Comparison of ENCODE assay signal across 28 cellular contexts in genomic region chr4:6647169-6647568, GRCh38. TPM values are rescaled to one million over a fixed set of nuclear protein-coding genes. Genes with fewer than 3 reads are reported as not detected.
"Had no signal": no experiment of that assay in that cellular context is flagged by ENCODE, and none has a peak within 500 bp of the region (broad histone marks: within the 10 kb centered on the region; RNA-seq: fewer than 3 reads in every experiment).

No MANE protein-coding gene starts in this region.

- ATAC-seq: activated CD4-positive, alpha-beta T cell treated with anti-CD3 and anti-CD28 coated beads for 36 hours; activated CD8-positive, alpha-beta T cell treated with anti-CD3 and anti-CD28 coated beads for 36 hours; activated naive CD8-positive, alpha-beta T cell treated with anti-CD3 and anti-CD28 coated beads, Interleukin-2, amount 50 U/mL, for 24 hours; body of pancreas; Panc1; T-cell had no signal

- H3K9ac ChIP-seq: KMS-11 had no signal

- H3K4me3 ChIP-seq: ascending aorta, body of pancreas, SK-N-MC had no signal

- H3K4me2 ChIP-seq: KMS-11 had no signal

- H3K9me3 Mint-ChIP-seq: activated CD8-positive, alpha-beta T cell treated with anti-CD3 and anti-CD28 coated beads for 36 hours; activated naive CD8-positive, alpha-beta T cell treated with anti-CD3 and anti-CD28 coated beads, Interleukin-2, amount 50 U/mL, for 24 hours; activated T-helper 1 cell treated with anti-CD3 and anti-CD28 coated beads, Interleukin-12 subunit alpha, Interleukin-12 subunit beta, Interleukin-2, Interleukin-4 antibody, amounts not matched to agents 30 ng/mL and 10 ng/mL and 1 ng/mL, durations not matched to agents 14 hours and 24 hours and 36 hours; T-cell had no signal

- H3K27ac ChIP-seq: body of pancreas, KMS-11, SK-N-MC, VCaP had no signal

- H3K27me3 ChIP-seq: ascending aorta, body of pancreas had no signal

- H3K4me3 Mint-ChIP-seq: activated CD4-positive, alpha-beta T cell treated with anti-CD3 and anti-CD28 coated beads for 36 hours; activated CD8-positive, alpha-beta T cell treated with anti-CD3 and anti-CD28 coated beads for 36 hours; activated naive CD8-positive, alpha-beta T cell treated with anti-CD3 and anti-CD28 coated beads, Interleukin-2, amount 50 U/mL, for 24 hours; activated T-helper 1 cell treated with anti-CD3 and anti-CD28 coated beads, Interleukin-12 subunit alpha, Interleukin-12 subunit beta, Interleukin-2, Interleukin-4 antibody, amounts not matched to agents 30 ng/mL and 10 ng/mL and 1 ng/mL, durations not matched to agents 14 hours and 24 hours and 36 hours; T-cell had no signal

- H3K9me3 ChIP-seq: ascending aorta, body of pancreas had no signal

- DNase-seq: activated CD4-positive, alpha-beta T cell treated with anti-CD3 and anti-CD28 coated beads for 36 hours; activated CD8-positive, alpha-beta memory T cell treated with anti-CD3 and anti-CD28 coated beads, Interleukin-2, amount 50 U/mL, for 4 hours; activated CD8-positive, alpha-beta T cell treated with anti-CD3 and anti-CD28 coated beads for 36 hours; activated gamma-delta T cell; activated naive CD4-positive, alpha-beta T cell treated with anti-CD3 and anti-CD28 coated beads, Interleukin-2, amount 50 U/mL, for 16 hours; activated naive CD8-positive, alpha-beta T cell treated with anti-CD3 and anti-CD28 coated beads, Interleukin-2, amount 50 U/mL, for 24 hours; activated T-cell treated with anti-CD3 and anti-CD28 coated beads, Interleukin-2, amount 50 U/mL, for 1 hour; amniotic stem cell; body of pancreas; central memory CD4-positive, alpha-beta T cell; NCI-H1092; NCI-H1417; NCI-H1930; NCI-H2171; NCI-H226; NCI-H510A; NCI-H526 treated with DMSO at 0.1 percent for 48 hours; NCI-H82; OCI-M1; RPMI8226; T-cell had no signal

- H3K27me3 Mint-ChIP-seq: activated CD4-positive, alpha-beta T cell treated with anti-CD3 and anti-CD28 coated beads for 36 hours; activated CD8-positive, alpha-beta T cell treated with anti-CD3 and anti-CD28 coated beads for 36 hours; activated naive CD8-positive, alpha-beta T cell treated with anti-CD3 and anti-CD28 coated beads, Interleukin-2, amount 50 U/mL, for 24 hours; T-cell had no signal

- H3K27ac Mint-ChIP-seq: activated CD4-positive, alpha-beta T cell treated with anti-CD3 and anti-CD28 coated beads for 36 hours; activated CD8-positive, alpha-beta T cell treated with anti-CD3 and anti-CD28 coated beads for 36 hours; activated naive CD8-positive, alpha-beta T cell treated with anti-CD3 and anti-CD28 coated beads, Interleukin-2, amount 50 U/mL, for 24 hours; activated T-helper 1 cell treated with anti-CD3 and anti-CD28 coated beads, Interleukin-12 subunit alpha, Interleukin-12 subunit beta, Interleukin-2, Interleukin-4 antibody, amounts not matched to agents 30 ng/mL and 10 ng/mL and 1 ng/mL, durations not matched to agents 14 hours and 24 hours and 36 hours had no signal

RNA-seq across cellular contexts. Expression of gene S100P, which starts 46.5 kb away (rescaled TPM):
- total RNA-seq: ascending aorta, Right ventricle myocardium inferior had no signal
